In genomic region chr11:76230392-76230791, GRCh38 we compare ENCODE assay signal across 2 cellular contexts.
TF ChIP-seq lines count a peak whose summit lies in the region.

No MANE protein-coding gene starts in this region.

TF ChIP-seq in HEK293, 187 proteins besides CTCF, POLR2A, EP300 and RAD21:
- TF ChIP-seq YY1 (tag by site-specific recombination; IDR thresholded peaks at IDR 0.05) (no peak), ZNF777 (tag by site-specific recombination; IDR thresholded peaks at IDR 0.05; ENCODE audit: borderline replicate concordance) (no peak), ZBTB49 (tag by site-specific recombination; IDR thresholded peaks at IDR 0.05; ENCODE audit: low read depth) (no peak), ZNF174 (tag by site-specific recombination; IDR thresholded peaks at IDR 0.05) (no peak), ZNF837 (tag by site-specific recombination; IDR thresholded peaks at IDR 0.05) (no peak), GLIS1 (tag by site-specific recombination; IDR thresholded peaks at IDR 0.05) (peak; percentile 58; the same call in 1 of the 2 replicates), ZNF624 (tag by site-specific recombination; IDR thresholded peaks at IDR 0.05) (no peak)

TF ChIP-seq in H1, 55 proteins besides CTCF, POLR2A, EP300 and RAD21:
- TF ChIP-seq MAX (IDR thresholded peaks at IDR 0.05) (no peak), EZH2 (IDR thresholded peaks at IDR 0.05; ENCODE audit: low read depth, low read length, severe bottlenecking) (no peak)
